ENCODE assay signal across 19 cellular contexts in genomic region chr7:7516662-7517061, GRCh38. TPM values are rescaled to one million over a fixed set of nuclear protein-coding genes. Genes with fewer than 3 reads are reported as not detected.
DNase-seq lines count a peak whose midpoint lies in the region; ATAC-seq, FAIRE-seq and TF ChIP-seq lines count a peak whose summit lies in the region.
"Had no signal": no experiment of that assay in that cellular context is flagged by ENCODE, and none has a peak within 500 bp of the region (broad histone marks: within the 10 kb centered on the region; RNA-seq: fewer than 3 reads in every experiment).

No MANE protein-coding gene starts in this region.

- peaks cover 0 to 6% of the 10 kb centered on the region in 2 donors for H3K4me1 Mint-ChIP-seq in immature natural killer cell

- POLR2A ChIA-PET in A549 (lab: Yijun Ruan, JAX): no interaction called here

- no peaks in the 10 kb centered on the region for H3K36me3 ChIP-seq in mucosa of descending colon (ENCODE audit: low read depth)

- H3K36me3 Mint-ChIP-seq in immature natural killer cell: peaks cover 0 to 4% (median 0%) of the 10 kb centered on the region in 3 donors
- H3K36me3 Mint-ChIP-seq: CD14-positive monocyte; CD8-positive, alpha-beta T cell had no signal

- FAIRE-seq in A549 (lab: Jason Lieb, UNC) (no peak), colon (lab: Jason Lieb, UNC) (peak; percentile 45)

- H3K9me3 ChIP-seq in A549 (no peaks in the 10 kb centered on the region), mucosa of descending colon (no peaks in the 10 kb centered on the region)

- peak overlapping the region; percentile 36 for H3K4me2 ChIP-seq in A549

- CTCF ChIA-PET in A549 (lab: Yijun Ruan, JAX): interaction anchor here (1.3 kb wide), 2 partner anchors 13 to 92 kb away, joined by 3 read pairs; no protein-coding TSS in a partner anchor

- H3K27me3 Mint-ChIP-seq in immature natural killer cell (ENCODE audit: low read depth in 3 of 3): peaks cover 0 to 10% (median 0%) of the 10 kb centered on the region in 3 donors

- H3K9me3 Mint-ChIP-seq in immature natural killer cell: no peaks in the 10 kb centered on the region
- H3K9me3 Mint-ChIP-seq: CD14-positive monocyte; CD8-positive, alpha-beta T cell had no signal

- no peak overlapping the region for H3K27ac Mint-ChIP-seq in immature natural killer cell
- H3K27ac Mint-ChIP-seq: CD14-positive monocyte; CD8-positive, alpha-beta T cell had no signal

- no peak overlapping the region for H3K4me3 Mint-ChIP-seq in immature natural killer cell
- H3K4me3 Mint-ChIP-seq: CD14-positive monocyte; CD8-positive, alpha-beta T cell had no signal

- DNase-seq in A549 (ENCODE audit: low read depth in 1 of 2, low spot score in 1 of 2): no peak
- peak; percentile 55 for DNase-seq in LoVo (ENCODE audit: low spot score)
- DNase-seq in mucosa of descending colon: no peak
- DNase-seq in Ammon's horn (ENCODE audit: low spot score): no peak
- no peak for DNase-seq in lower leg skin (ENCODE audit: low spot score in 2 of 2)
- no peak for DNase-seq in immature natural killer cell
- DNase-seq in NCI-H1436 (lab: John Stamatoyannopoulos, UW): no peak
- DNase-seq: 8988T; CD8-positive, alpha-beta T cell; COR-L47; DMS153; DMS79 treated with DMSO at 0.1 percent for 48 hours; EL; GF-D8; HCEC 1CT; IMR-90 had no signal

- TF ChIP-seq EP300 in A549 (IDR thresholded peaks at IDR 0.05): no peak

- TF ChIP-seq POLR2A in A549 (IDR thresholded peaks at IDR 0.05; ENCODE audit: low read length) (no peak), lower leg skin (IDR thresholded peaks at IDR 0.05) (no peak)

- no peak for TF ChIP-seq CTCF in A549 (IDR thresholded peaks at IDR 0.05)
- no peak for TF ChIP-seq CTCF in mucosa of descending colon (IDR thresholded peaks at IDR 0.05)
- TF ChIP-seq CTCF in lower leg skin (IDR thresholded peaks at IDR 0.05): no peak

- intact Hi-C loops in mucosa of descending colon (cut with DNase I, micrococcal nuclease) (no loop called here), lower leg skin (cut with DNase I; ENCODE audit: low total_unique reads) (no loop called here)

- TF ChIP-seq RAD21 in A549 (conservative IDR thresholded peaks at IDR 0.05 in 1 of 2, IDR thresholded peaks at IDR 0.05 in 1 of 2): no peak

- H3K4me3 ChIP-seq in A549 (no peak overlapping the region), mucosa of descending colon (no peak overlapping the region), lower leg skin (ENCODE audit: low read depth, poor library complexity, severe bottlenecking) (no peak overlapping the region)

- H3K4me1 ChIP-seq in A549: peaks cover 49% of the 10 kb centered on the region
- peaks cover 9% of the 10 kb centered on the region for H3K4me1 ChIP-seq in mucosa of descending colon (ENCODE audit: low read depth)

- WGBS in A549 (ENCODE audit: missing lambda C conversion rate): 31% methylated on average over 1 of the region's 1 CpG
- 78 to 82% methylated on average over 1 of the region's 1 CpG for WGBS in lower leg skin, 2 donors

- ATAC-seq in A549 (no peak), mucosa of descending colon (peak; percentile 42)
- ATAC-seq: CD8-positive, alpha-beta T cell had no signal

- peak overlapping the region in 1 of 2 experiments; percentile 17; a peak in 1 of 6 replicates for H3K27ac ChIP-seq in A549

TF ChIP-seq in A549, 52 proteins besides CTCF, POLR2A, EP300 and RAD21:
- TF ChIP-seq FOXS1 (CRISPR knock-in tag; IDR thresholded peaks at IDR 0.05): no peak
- no peak for TF ChIP-seq HOXA7 (CRISPR knock-in tag; IDR thresholded peaks at IDR 0.05)
- TF ChIP-seq BCL3 (IDR thresholded peaks at IDR 0.05): no peak
- no peak for TF ChIP-seq CEBPB (IDR thresholded peaks at IDR 0.05)
- TF ChIP-seq BHLHE40 (IDR thresholded peaks at IDR 0.05; ENCODE audit: low read depth, low read length): no peak
- TF ChIP-seq RNF2 (IDR thresholded peaks at IDR 0.05; ENCODE audit: borderline replicate concordance, low read depth): no peak
- no peak for TF ChIP-seq ATOH8 (CRISPR knock-in tag; IDR thresholded peaks at IDR 0.05; ENCODE audit: low read depth)
- no peak for TF ChIP-seq HES2 (IDR thresholded peaks at IDR 0.05)
- no peak for TF ChIP-seq TP53 (CRISPR knock-in tag; IDR thresholded peaks at IDR 0.05)
- TF ChIP-seq RFX5 (IDR thresholded peaks at IDR 0.05): no peak
- no peak for TF ChIP-seq KDM1A (IDR thresholded peaks at IDR 0.05; ENCODE audit: low read depth)
- no peak for TF ChIP-seq ELK1 (IDR thresholded peaks at IDR 0.05; ENCODE audit: low read depth, low read length)
- no peak for TF ChIP-seq ZNF302 (CRISPR knock-in tag; IDR thresholded peaks at IDR 0.05)
- no peak for TF ChIP-seq MAX (IDR thresholded peaks at IDR 0.05)
- TF ChIP-seq SREBF2 (IDR thresholded peaks at IDR 0.05): no peak
- no peak for TF ChIP-seq PHF8 (IDR thresholded peaks at IDR 0.05; ENCODE audit: borderline replicate concordance, low read depth)
- TF ChIP-seq HOXB13 (CRISPR knock-in tag; IDR thresholded peaks at IDR 0.05; ENCODE audit: low read depth): no peak
- TF ChIP-seq TFCP2L1 (CRISPR knock-in tag; IDR thresholded peaks at IDR 0.05): no peak

RNA-seq across cellular contexts. Expression of gene COL28A1, which starts 19.0 kb away (rescaled TPM):
- 0.08 and 0.13 TPM in 2 replicates for polyA plus RNA-seq in A549 (2011; rRNA removed)
- 0.04 and 0.11 TPM in 2 replicates for polyA plus RNA-seq in A549 (2012; cell fraction: cytosol; rRNA removed)
- 0.09 and 0.12 TPM in 2 replicates for polyA plus RNA-seq in A549 (2012; cell fraction: nucleus; rRNA removed)
- 0.14 to 0.22 TPM (median 0.17 TPM) in 3 replicates for polyA plus RNA-seq in A549 (2017; fragmentation: RNase III; extraction: RNeasy Plus Mini Kit Qiagen cat#74134 plus additional on column Dnase treatment)
- polyA minus RNA-seq in A549 (2011; rRNA and poly(A)+ RNA removed): 0.17 TPM in 1 of 2 replicates, not detected in the other
- total RNA-seq in mucosa of descending colon: 10 to 100 TPM in 1 of 3 donors, 1 to 10 TPM in 2; 2.9 to 19.0 (median 4.1) TPM
- 10 to 100 TPM in 1 of 4 donors, 1 to 10 TPM in 3; 1.6 to 10.5 (median 3.2) TPM for total RNA-seq in lower leg skin
- not detected for polyA plus RNA-seq in immature natural killer cell
- total RNA-seq: H4 had no signal
- polyA plus RNA-seq: CD14-positive monocyte had no signal

RNA-seq across cellular contexts. Expression of gene MIOS, which starts 50.0 kb away (rescaled TPM):
- polyA plus RNA-seq in A549 (2011; rRNA removed) (45.4 and 49.1 TPM in 2 replicates), A549 (2017; fragmentation: RNase III; extraction: RNeasy Plus Mini Kit Qiagen cat#74134 plus additional on column Dnase treatment) (19.1 to 21.3 TPM (median 20.3 TPM) in 3 replicates), immature natural killer cell (10 to 100 TPM; 17.4 to 20.6 (median 19.4) TPM)
- polyA plus RNA-seq in A549 (2012; cell fraction: cytosol; rRNA removed): 10.1 and 11.8 TPM in 2 replicates
- polyA plus RNA-seq in A549 (2012; cell fraction: nucleus; rRNA removed): 9.2 and 13.2 TPM in 2 replicates
- polyA minus RNA-seq in A549 (2011; rRNA and poly(A)+ RNA removed): 21.8 and 27.4 TPM in 2 replicates
- total RNA-seq in mucosa of descending colon (10 to 100 TPM; 21.2 to 26.8 (median 25.5) TPM), lower leg skin (10 to 100 TPM; 37.6 to 65.6 (median 52.3) TPM)
